8 cellular contexts compared by ENCODE assay signal in genomic region chr3:25781758-25782594, GRCh38.
DNase-seq lines count a peak whose midpoint lies in the region; ATAC-seq and TF ChIP-seq lines count a peak whose summit lies in the region.

No MANE protein-coding gene starts in this region.

- peaks cover 39% of the 10 kb centered on the region for H3K36me3 ChIP-seq in KOPT-K1 (ENCODE audit: insufficient read depth, low read length)

- peak overlapping the region; percentile 84 for H3K4me3 ChIP-seq in retinal pigment epithelial cell (ENCODE audit: low read length)

- H3K9me3 Mint-ChIP-seq in effector memory CD8-positive, alpha-beta T cell = no peaks in the 10 kb centered on the region

- H3K27me3 Mint-ChIP-seq in effector memory CD8-positive, alpha-beta T cell = no peaks in the 10 kb centered on the region

- no peak for TF ChIP-seq CTCF in retinal pigment epithelial cell (conservative IDR thresholded peaks at IDR 0.05; ENCODE audit: low read depth, low read length)

- H3K9me3 ChIP-seq in KOPT-K1 (ENCODE audit: insufficient read depth, low read length, poor library complexity, severe bottlenecking) = peaks cover 7% of the 10 kb centered on the region

- peaks cover 33% of the 10 kb centered on the region for H3K36me3 Mint-ChIP-seq in effector memory CD8-positive, alpha-beta T cell (ENCODE audit: insufficient read depth)

- peak overlapping the region; percentile 85 for H3K4me3 Mint-ChIP-seq in effector memory CD8-positive, alpha-beta T cell

- ATAC-seq in GM18508 (IDR thresholded peaks at IDR 0.05; ENCODE audit: insufficient read depth, unreplicated experiment) = peak; percentile 62
- peak; percentile 43 for ATAC-seq in GM21737 (IDR thresholded peaks at IDR 0.05; ENCODE audit: unreplicated experiment)
- ATAC-seq in effector memory CD8-positive, alpha-beta T cell (replicated peaks) = no peak

- H3K4me1 Mint-ChIP-seq in effector memory CD8-positive, alpha-beta T cell (ENCODE audit: low read depth in 2 of 2) = peaks cover 12 to 35% of the 10 kb centered on the region in 2 donors

- peak overlapping the region; percentile 89 for H3K27ac ChIP-seq in KOPT-K1 (ENCODE audit: low read depth, low read length, poor library complexity, severe bottlenecking)

- peak overlapping the region; percentile 60 to 89 for H3K27ac Mint-ChIP-seq in effector memory CD8-positive, alpha-beta T cell

- DNase-seq in effector memory CD8-positive, alpha-beta T cell = no peak
- DNase-seq in retinal pigment epithelial cell (ENCODE audit: low read depth) = no peak
- no peak for DNase-seq in Ammon's horn (ENCODE audit: low spot score)
- DNase-seq in stimulated activated CD4-positive, alpha-beta T cell treated with anti-CD3 and anti-CD28 coated beads, Interleukin-15, amount 100 ng/mL, for 24 hours = no peak
- no peak for DNase-seq in activated CD4-positive, CD25-positive, alpha-beta regulatory T cell treated with anti-CD3 and anti-CD28 coated beads, Interleukin-2, amount 50 U/mL, for 72 hours
